8 cellular contexts compared by ENCODE assay signal in the genomic region with DNA sequence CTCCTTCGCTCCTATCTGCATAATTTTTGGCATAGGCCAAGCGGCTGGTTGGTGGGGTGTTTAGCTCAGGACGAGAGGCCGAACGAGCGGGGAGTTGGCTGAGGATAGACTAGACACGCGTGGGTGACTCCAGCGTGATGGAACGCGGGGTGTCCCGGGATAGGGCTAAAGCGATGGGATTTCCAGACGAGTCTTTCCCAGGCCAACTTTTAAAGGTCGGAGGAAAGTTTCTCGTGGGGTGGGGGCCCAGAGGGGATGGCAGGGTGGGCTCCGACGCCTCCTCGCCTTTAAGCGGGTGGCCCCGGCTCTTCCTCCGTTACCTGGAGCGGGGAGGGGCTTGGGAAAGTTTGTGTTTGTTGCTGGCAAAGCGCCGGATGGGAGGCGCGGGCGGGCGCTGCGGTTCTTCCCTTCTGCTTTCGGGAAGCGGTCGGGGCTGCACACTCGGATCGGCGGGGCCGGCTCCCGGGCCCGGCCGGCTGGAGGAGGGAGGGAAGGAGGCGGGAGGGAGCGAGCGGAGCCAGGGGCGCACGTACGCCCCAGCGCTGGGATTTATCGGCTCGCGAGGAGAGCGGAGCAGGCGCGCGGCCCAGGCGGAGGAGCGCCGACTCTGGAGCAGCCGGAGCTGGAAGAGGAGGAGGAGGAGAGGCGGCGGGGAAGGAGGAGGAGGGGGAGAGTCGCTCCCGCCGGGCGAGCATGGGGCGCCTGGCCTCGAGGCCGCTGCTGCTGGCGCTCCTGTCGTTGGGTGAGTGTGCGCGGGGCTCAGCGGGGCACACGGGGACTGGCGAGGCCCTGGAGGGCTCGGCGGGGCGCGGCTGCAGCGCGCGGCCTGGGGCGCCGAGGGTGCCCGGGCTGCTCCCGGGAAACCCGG. TPM values are rescaled to one million over a fixed set of nuclear protein-coding genes. Genes with fewer than 3 reads are reported as not detected.
A peak's percentile ranks its signal among the peaks of the same experiment; 100 is the strongest.
DNase-seq lines count a peak whose midpoint lies in the region; ATAC-seq and TF ChIP-seq lines count a peak whose summit lies in the region.

Gene PTGFRN, plus strand, starts transcription at position 406 of the 868 bp plus-strand sequence. Its CDS starts 288 bp downstream, at position 694.

- H3K9ac ChIP-seq in HCT116 (ENCODE audit: low read length) = peak within 1 kb of the TSS; percentile 77

- H3K4me3 Mint-ChIP-seq in brain = peak within 1 kb of the TSS; percentile 91 to 95 (median 92)

- no peak for TF ChIP-seq CTCF in HCT116 (IDR thresholded peaks at IDR 0.05 in 2 of 3, conservative IDR thresholded peaks at IDR 0.05 in 1 of 3; ENCODE audit: borderline replicate concordance in 1 of 3, insufficient read depth in 1 of 3, low read depth in 2 of 3, low read length in 2 of 3)
- no peak for TF ChIP-seq CTCF in brain (conservative IDR thresholded peaks at IDR 0.05)

- TF ChIP-seq RAD21 in HCT116 (IDR thresholded peaks at IDR 0.05; ENCODE audit: low read depth) = no peak

- peak within 1 kb of the TSS; percentile 48 for H2AFZ ChIP-seq in HCT116 (ENCODE audit: low read depth, low read length, poor library complexity, severe bottlenecking)

- H3K79me2 ChIP-seq in HCT116 (ENCODE audit: insufficient read depth, low read length) = peaks cover 39% of the 10 kb centered on the region

- peaks cover 4% of the 10 kb centered on the region for H3K27me3 Mint-ChIP-seq in brain

- H3K9me3 ChIP-seq in HCT116 (ENCODE audit: control insufficient read depth in 1 of 2, insufficient read depth in 1 of 2, low read depth in 1 of 2, low read length in 2 of 2) = no peaks in the 10 kb centered on the region

- intact Hi-C loops in HCT116 (cut with micrococcal nuclease) = no loop called here

- H3K27ac ChIP-seq in HCT116 (ENCODE audit: low read depth, low read length) = peak within 1 kb of the TSS; percentile 81

- no peak for TF ChIP-seq POLR2A in HCT116 (IDR thresholded peaks at IDR 0.05; ENCODE audit: borderline replicate concordance, extremely low read depth, insufficient read depth, insufficient read length)

- no peaks in the 10 kb centered on the region for H3K36me3 ChIP-seq in HCT116 (ENCODE audit: control insufficient read depth in 1 of 2, insufficient read depth in 2 of 2, low read length in 2 of 2)

- H3K9me2 ChIP-seq in HCT116 (ENCODE audit: insufficient read depth) = no peaks in the 10 kb centered on the region

- DNase-seq in AG20443 (ENCODE audit: low spot score) (peak; percentile 86), HCT116 (ENCODE audit: low read depth, low spot score) (peak; percentile 6), SK-N-DZ (ENCODE audit: low spot score) (peak; percentile 76), retina (peak; percentile 86), NAMALWA (ENCODE audit: low spot score) (no peak)

- H3K4me1 Mint-ChIP-seq in brain = peaks cover 17% of the 10 kb centered on the region

- peak within 1 kb of the TSS; percentile 83 for H3K4me2 ChIP-seq in HCT116 (ENCODE audit: low read length)

- peak within 1 kb of the TSS; percentile 96 to 98 (median 97) for H3K27ac Mint-ChIP-seq in brain

- H3K9me3 Mint-ChIP-seq in brain = no peaks in the 10 kb centered on the region

- H3K4me3 ChIP-seq in HCT116 (replicated peaks in 1 of 2; ENCODE audit: low read depth in 1 of 2, low read length in 2 of 2) (peak within 1 kb of the TSS; percentile 70 to 79), iPS-11a (ENCODE audit: low read depth, low read length) (peak within 1 kb of the TSS; percentile 60)

- BruUV-seq in HCT116 (replicated peaks; lab: Mats Ljungman, UMichigan) = no TSS peak

- RAD21 ChIA-PET in HCT116 (lab: Charles Lee; ENCODE audit: low non-redundant PET in 1 of 2, low total read pairs in 2 of 2, uncharacterized antibody in 2 of 2, unreplicated experiment in 2 of 2) = interaction anchor here in 1 of 2 experiments (0.6 kb wide), 1 partner anchor 41 kb away, joined by 3 read pairs; no protein-coding TSS in a partner anchor

- H4K20me1 ChIP-seq in HCT116 (ENCODE audit: insufficient read depth) = no peaks in the 10 kb centered on the region

- peak; percentile 72 for ATAC-seq in HCT116
- no peak for ATAC-seq in HG02571 (IDR thresholded peaks at IDR 0.05; ENCODE audit: unreplicated experiment)

- peaks cover 5 to 19% of the 10 kb centered on the region in 2 experiments; a peak in 3 of 4 replicates for H3K4me1 ChIP-seq in HCT116 (ENCODE audit: control insufficient read depth in 1 of 2, insufficient read depth in 2 of 2, low read length in 2 of 2)

- CTCF ChIA-PET in HCT116 (lab: Charles Lee) = no interaction called here

- H3K27me3 ChIP-seq in HCT116 (ENCODE audit: insufficient read depth, low read length) = no peaks in the 10 kb centered on the region

- H3K36me3 Mint-ChIP-seq in brain = no peaks in the 10 kb centered on the region

- POLR2A ChIA-PET in HCT116 (lab: Charles Lee) = no interaction called here

TF ChIP-seq in HCT116, 20 proteins besides CTCF, POLR2A, EP300 and RAD21:
- TF ChIP-seq POLR2AphosphoS5 (IDR thresholded peaks at IDR 0.05; ENCODE audit: low read depth, low read length) (peak; percentile 31), ZNF274 (IDR thresholded peaks at IDR 0.05; ENCODE audit: low read depth, low read length) (no peak), ZFX (IDR thresholded peaks at IDR 0.05) (peak; percentile 94), ZBTB33 (IDR thresholded peaks at IDR 0.05; ENCODE audit: extremely low read depth, insufficient replicate concordance, low read length) (no peak)

RNA-seq across cellular contexts. Expression of gene PTGFRN, which starts in this region (rescaled TPM):
- total RNA-seq in HCT116 (2021; ENCODE audit: unreplicated experiment) = 60.6 TPM
- 19.1 and 28.3 TPM in 2 replicates for polyA plus RNA-seq in HCT116 (2012)
- 21.3 and 21.8 TPM in 2 replicates for polyA plus RNA-seq in SK-N-DZ (2014; cell fraction: cytosol; rRNA removed)
- polyA plus RNA-seq in SK-N-DZ (2014; cell fraction: nucleus; rRNA removed) = 8.0 and 17.1 TPM in 2 replicates
- polyA plus RNA-seq in brain (ENCODE audit: insufficient read depth, low read depth, low replicate concordance) = 8.7 TPM
